In genomic region chr2:110864721-110865120, GRCh38 we compare ENCODE assay signal across 32 cellular contexts.
DNase-seq lines count a peak whose midpoint lies in the region; ATAC-seq lines count a peak whose summit lies in the region.
"Had no signal": no experiment of that assay in that cellular context is flagged by ENCODE, and none has a peak within 500 bp of the region (broad histone marks: within the 10 kb centered on the region; RNA-seq: fewer than 3 reads in every experiment).

No MANE protein-coding gene starts in this region.

- peak overlapping the region; percentile 30 for H3K4me3 Mint-ChIP-seq in T-helper 1 cell treated with Interleukin-12 subunit alpha and Interleukin-12 subunit beta and Interleukin-4 antibody, amounts not matched to agents 30 μg/mL and 1 μg/mL, for 36 hours
- peak overlapping the region; percentile 61 for H3K4me3 Mint-ChIP-seq in activated naive CD8-positive, alpha-beta T cell treated with anti-CD3 and anti-CD28 coated beads, Interleukin-2, amount 10 ng/mL, durations not matched to agents 7 days and 5 days
- no peak overlapping the region for H3K4me3 Mint-ChIP-seq in activated naive CD8-positive, alpha-beta T cell treated with anti-CD3 and anti-CD28 coated beads, Interleukin-2, amount 50 U/mL, for 24 hours
- peak overlapping the region; percentile 75 for H3K4me3 Mint-ChIP-seq in T-helper 17 cell
- H3K4me3 Mint-ChIP-seq in stimulated activated effector memory CD8-positive, alpha-beta T cell treated with anti-CD3 and anti-CD28 coated beads, Interleukin-12 subunit alpha, Interleukin-12 subunit beta, amount 100 ng/mL, for 72 hours = peak overlapping the region; percentile 8
- H3K4me3 Mint-ChIP-seq: CD14-positive monocyte; central memory CD8-positive, alpha-beta T cell; nephron progenitor cell had no signal

- no peaks in the 10 kb centered on the region for H3K9me3 Mint-ChIP-seq in T-helper 1 cell treated with Interleukin-12 subunit alpha and Interleukin-12 subunit beta and Interleukin-4 antibody, amounts not matched to agents 30 μg/mL and 1 μg/mL, for 36 hours
- no peaks in the 10 kb centered on the region for H3K9me3 Mint-ChIP-seq in activated naive CD8-positive, alpha-beta T cell treated with anti-CD3 and anti-CD28 coated beads, Interleukin-2, amount 10 ng/mL, durations not matched to agents 7 days and 5 days
- no peaks in the 10 kb centered on the region for H3K9me3 Mint-ChIP-seq in activated naive CD8-positive, alpha-beta T cell treated with anti-CD3 and anti-CD28 coated beads, Interleukin-2, amount 50 U/mL, for 24 hours
- H3K9me3 Mint-ChIP-seq in stimulated activated effector memory CD8-positive, alpha-beta T cell treated with anti-CD3 and anti-CD28 coated beads, Interleukin-12 subunit alpha, Interleukin-12 subunit beta, amount 100 ng/mL, for 72 hours = no peaks in the 10 kb centered on the region
- H3K9me3 Mint-ChIP-seq: CD14-positive monocyte; central memory CD8-positive, alpha-beta T cell; nephron progenitor cell had no signal

- H3K27ac Mint-ChIP-seq in T-helper 1 cell treated with Interleukin-12 subunit alpha and Interleukin-12 subunit beta and Interleukin-4 antibody, amounts not matched to agents 30 μg/mL and 1 μg/mL, for 36 hours = peak overlapping the region; percentile 74
- H3K27ac Mint-ChIP-seq in activated naive CD8-positive, alpha-beta T cell treated with anti-CD3 and anti-CD28 coated beads, Interleukin-2, amount 10 ng/mL, durations not matched to agents 7 days and 5 days = peak overlapping the region; percentile 81
- no peak overlapping the region for H3K27ac Mint-ChIP-seq in activated naive CD8-positive, alpha-beta T cell treated with anti-CD3 and anti-CD28 coated beads, Interleukin-2, amount 50 U/mL, for 24 hours
- peak overlapping the region; percentile 82 for H3K27ac Mint-ChIP-seq in T-helper 17 cell
- no peak overlapping the region for H3K27ac Mint-ChIP-seq in stimulated activated effector memory CD8-positive, alpha-beta T cell treated with anti-CD3 and anti-CD28 coated beads, Interleukin-12 subunit alpha, Interleukin-12 subunit beta, amount 100 ng/mL, for 72 hours
- H3K27ac Mint-ChIP-seq: CD14-positive monocyte, nephron progenitor cell had no signal

- H3K36me3 Mint-ChIP-seq in T-helper 1 cell treated with Interleukin-12 subunit alpha and Interleukin-12 subunit beta and Interleukin-4 antibody, amounts not matched to agents 30 μg/mL and 1 μg/mL, for 36 hours (ENCODE audit: low read depth) = peaks cover 7% of the 10 kb centered on the region
- H3K36me3 Mint-ChIP-seq in activated naive CD8-positive, alpha-beta T cell treated with anti-CD3 and anti-CD28 coated beads, Interleukin-2, amount 10 ng/mL, durations not matched to agents 7 days and 5 days = no peaks in the 10 kb centered on the region
- H3K36me3 Mint-ChIP-seq in activated naive CD8-positive, alpha-beta T cell treated with anti-CD3 and anti-CD28 coated beads, Interleukin-2, amount 50 U/mL, for 24 hours (ENCODE audit: low read depth) = no peaks in the 10 kb centered on the region
- peaks cover 2% of the 10 kb centered on the region for H3K36me3 Mint-ChIP-seq in T-helper 17 cell (ENCODE audit: low read depth)
- H3K36me3 Mint-ChIP-seq in stimulated activated effector memory CD8-positive, alpha-beta T cell treated with anti-CD3 and anti-CD28 coated beads, Interleukin-12 subunit alpha, Interleukin-12 subunit beta, amount 100 ng/mL, for 72 hours = peaks cover 19% of the 10 kb centered on the region
- H3K36me3 Mint-ChIP-seq: CD14-positive monocyte had no signal

- POLR2A ChIA-PET in activated naive CD8-positive, alpha-beta T cell treated with anti-CD3 and anti-CD28 coated beads, Interleukin-2, amount 10 ng/mL, durations not matched to agents 7 days and 5 days (lab: Charles Lee) = no interaction called here

- no peaks in the 10 kb centered on the region for H3K9me3 ChIP-seq in T-helper 17 cell (ENCODE audit: control insufficient read depth, low read length, poor library complexity, severe bottlenecking)
- H3K9me3 ChIP-seq: adrenal gland, body of pancreas, MG63, pancreas, testis, uterus had no signal

- peaks cover 66% of the 10 kb centered on the region for H3K4me1 Mint-ChIP-seq in T-helper 1 cell treated with Interleukin-12 subunit alpha and Interleukin-12 subunit beta and Interleukin-4 antibody, amounts not matched to agents 30 μg/mL and 1 μg/mL, for 36 hours (ENCODE audit: low read depth)
- H3K4me1 Mint-ChIP-seq in activated naive CD8-positive, alpha-beta T cell treated with anti-CD3 and anti-CD28 coated beads, Interleukin-2, amount 10 ng/mL, durations not matched to agents 7 days and 5 days = peaks cover 63% of the 10 kb centered on the region
- peaks cover 61% of the 10 kb centered on the region for H3K4me1 Mint-ChIP-seq in activated naive CD8-positive, alpha-beta T cell treated with anti-CD3 and anti-CD28 coated beads, Interleukin-2, amount 50 U/mL, for 24 hours
- H3K4me1 Mint-ChIP-seq in T-helper 17 cell = peaks cover 34% of the 10 kb centered on the region
- H3K4me1 Mint-ChIP-seq in stimulated activated effector memory CD8-positive, alpha-beta T cell treated with anti-CD3 and anti-CD28 coated beads, Interleukin-12 subunit alpha, Interleukin-12 subunit beta, amount 100 ng/mL, for 72 hours = peaks cover 53% of the 10 kb centered on the region

- DNase-seq in T-helper 1 cell (no peak), T-helper 17 cell (no peak), NCI-H146 treated with DMSO at 0.1 percent for 48 hours (lab: John Stamatoyannopoulos, UW; ENCODE audit: unreplicated experiment) (no peak)
- DNase-seq in activated naive CD8-positive, alpha-beta T cell treated with anti-CD3 and anti-CD28 coated beads, Interleukin-2, amount 10 ng/mL, durations not matched to agents 7 days and 5 days = no peak
- no peak for DNase-seq in activated naive CD8-positive, alpha-beta T cell treated with anti-CD3 and anti-CD28 coated beads, Interleukin-2, amount 50 U/mL, for 24 hours
- DNase-seq in stimulated activated effector memory CD8-positive, alpha-beta T cell treated with anti-CD3 and anti-CD28 coated beads, Interleukin-12 subunit alpha, Interleukin-12 subunit beta, amount 100 ng/mL, for 72 hours (ENCODE audit: low spot score in 2 of 2) = no peak
- DNase-seq: 8988T; activated CD4-positive, alpha-beta T cell treated with anti-CD3 and anti-CD28 coated beads for 4 hours; activated CD8-positive, alpha-beta memory T cell treated with anti-CD3 and anti-CD28 coated beads, Interleukin-2, amount 50 U/mL, for 48 hours; activated gamma-delta T cell; adrenal gland; body of pancreas; glutamatergic neuron; KBM-7; MG63; NCI-H2029 treated with DMSO at 0.1 percent for 48 hours; NCI-H524; nephron progenitor cell; pancreas; PC-9; retina; T1000; testis; uterus; WERI-Rb-1 had no signal

- ATAC-seq in activated naive CD8-positive, alpha-beta T cell treated with anti-CD3 and anti-CD28 coated beads, Interleukin-2, amount 10 ng/mL, durations not matched to agents 7 days and 5 days (ENCODE audit: low read depth) = no peak
- ATAC-seq in activated naive CD8-positive, alpha-beta T cell treated with anti-CD3 and anti-CD28 coated beads, Interleukin-2, amount 50 U/mL, for 24 hours = no peak
- ATAC-seq in T-helper 17 cell = no peak
- ATAC-seq in stimulated activated effector memory CD8-positive, alpha-beta T cell treated with anti-CD3 and anti-CD28 coated beads, Interleukin-12 subunit alpha, Interleukin-12 subunit beta, amount 100 ng/mL, for 72 hours = no peak
- no peak for ATAC-seq in HG03460 (IDR thresholded peaks at IDR 0.05; ENCODE audit: unreplicated experiment)
- ATAC-seq: body of pancreas, esophagus mucosa, left lobe of liver, pancreas, Right ventricle myocardium inferior had no signal

- H3K27me3 Mint-ChIP-seq in T-helper 1 cell treated with Interleukin-12 subunit alpha and Interleukin-12 subunit beta and Interleukin-4 antibody, amounts not matched to agents 30 μg/mL and 1 μg/mL, for 36 hours (ENCODE audit: low read depth) = peaks cover 44% of the 10 kb centered on the region
- H3K27me3 Mint-ChIP-seq in activated naive CD8-positive, alpha-beta T cell treated with anti-CD3 and anti-CD28 coated beads, Interleukin-2, amount 10 ng/mL, durations not matched to agents 7 days and 5 days = peaks cover 19% of the 10 kb centered on the region
- peaks cover 47% of the 10 kb centered on the region for H3K27me3 Mint-ChIP-seq in activated naive CD8-positive, alpha-beta T cell treated with anti-CD3 and anti-CD28 coated beads, Interleukin-2, amount 50 U/mL, for 24 hours
- peaks cover 24% of the 10 kb centered on the region for H3K27me3 Mint-ChIP-seq in T-helper 17 cell

Comparison
In these comparisons a context has a peak if more than half of its experiments do, and no peak if none do; other contexts are left out.
1. H3K27ac Mint-ChIP-seq: peak in T-helper 1 cell treated with Interleukin-12 subunit alpha and Interleukin-12 subunit beta and Interleukin-4 antibody, amounts not matched to agents 30 μg/mL and 1 μg/mL, for 36 hours (single experiment), activated naive CD8-positive, alpha-beta T cell treated with anti-CD3 and anti-CD28 coated beads, Interleukin-2, amount 10 ng/mL, durations not matched to agents 7 days and 5 days (single experiment) and T-helper 17 cell (single experiment); none in activated naive CD8-positive, alpha-beta T cell treated with anti-CD3 and anti-CD28 coated beads, Interleukin-2, amount 50 U/mL, for 24 hours (single experiment) and stimulated activated effector memory CD8-positive, alpha-beta T cell treated with anti-CD3 and anti-CD28 coated beads, Interleukin-12 subunit alpha, Interleukin-12 subunit beta, amount 100 ng/mL, for 72 hours (single experiment).